ENCODE assay signal across 8 cellular contexts in the genomic region with DNA sequence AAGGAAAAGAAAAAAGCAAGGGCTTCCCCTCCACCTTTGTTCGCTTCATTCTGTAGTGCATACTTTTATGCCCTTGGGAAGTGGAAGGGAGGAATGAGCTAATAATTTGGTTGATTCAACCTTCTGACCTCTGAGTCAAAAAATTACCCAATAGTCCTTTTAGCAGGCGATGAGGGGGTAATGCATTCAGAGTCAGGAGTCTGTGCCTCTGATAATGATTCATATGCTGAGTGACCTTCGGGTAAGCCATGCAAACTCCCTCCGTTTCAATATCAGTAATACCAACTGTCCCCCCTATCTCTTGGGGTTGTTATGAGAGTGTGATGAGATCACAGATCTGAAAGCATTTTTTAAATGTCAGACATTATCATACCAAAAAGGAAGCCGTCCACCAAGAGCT. TPM values are rescaled to one million over a fixed set of nuclear protein-coding genes. Genes with fewer than 3 reads are reported as not detected.
DNase-seq lines count a peak whose midpoint lies in the region; ATAC-seq and TF ChIP-seq lines count a peak whose summit lies in the region.

No MANE protein-coding gene starts in this region.

- no peaks in the 10 kb centered on the region for H3K9me3 ChIP-seq in upper lobe of right lung
- H3K9me3 ChIP-seq in stomach = peaks cover 0 to 7% (median 3%) of the 10 kb centered on the region in 4 donors

- intact Hi-C loops in upper lobe of right lung (cut with DNase I) = no loop called here
- intact Hi-C loops in stomach (cut with DNase I; ENCODE audit: low total_unique reads) = no loop called here

- H3K4me1 ChIP-seq in upper lobe of right lung = no peaks in the 10 kb centered on the region
- H3K4me1 ChIP-seq in stomach = no peaks in the 10 kb centered on the region

- H3K27ac ChIP-seq in upper lobe of right lung = no peak overlapping the region
- H3K27ac ChIP-seq in stomach = no peak overlapping the region

- H3K27me3 ChIP-seq in upper lobe of right lung (no peaks in the 10 kb centered on the region), stomach (no peaks in the 10 kb centered on the region)

- POLR2A ChIA-PET in AG04449 (lab: Yijun Ruan, JAX) = interaction anchor here (0.6 kb wide), 1 partner anchor 27 kb away, joined by 3 read pairs; no protein-coding TSS in a partner anchor

- peak; percentile 17 for DNase-seq in AG04449 (ENCODE audit: low read depth, low spot score)
- DNase-seq in GM19240 (ENCODE audit: insufficient read length, low spot score) = peak; percentile 17
- peak; percentile 7 for DNase-seq in astrocyte of the hippocampus (ENCODE audit: low read depth, low spot score)
- no peak for DNase-seq in upper lobe of right lung
- no peak for DNase-seq in NCI-H2081 (lab: John Stamatoyannopoulos, UW)
- DNase-seq in DMS79 treated with DMSO at 0.1 percent for 48 hours (lab: John Stamatoyannopoulos, UW) = no peak
- DNase-seq in stomach = no peak

- ATAC-seq in HG03108 (IDR thresholded peaks at IDR 0.05; ENCODE audit: unreplicated experiment) (peak; percentile 96), upper lobe of right lung (peak; percentile 86)

- no peak for TF ChIP-seq EP300 in stomach (IDR thresholded peaks at IDR 0.05)

- WGBS in stomach, 5 donors = 46 to 74% (median 72%) methylated on average over 5 of the region's 5 CpGs

- H3K36me3 ChIP-seq in upper lobe of right lung (no peaks in the 10 kb centered on the region), stomach (no peaks in the 10 kb centered on the region)

- H3K4me3 ChIP-seq in AG04449 (ENCODE audit: low read depth, low read length) (no peak overlapping the region), upper lobe of right lung (no peak overlapping the region), stomach (no peak overlapping the region)

- TF ChIP-seq POLR2A in stomach (IDR thresholded peaks at IDR 0.05) = no peak

- TF ChIP-seq CTCF in AG04449 (IDR thresholded peaks at IDR 0.05; ENCODE audit: insufficient read depth, low read length, missing control alignments) = no peak
- TF ChIP-seq CTCF in upper lobe of right lung (IDR thresholded peaks at IDR 0.05) = no peak
- no peak for TF ChIP-seq CTCF in stomach (IDR thresholded peaks at IDR 0.05)

- CTCF ChIA-PET in AG04449 (lab: Yijun Ruan, JAX) = no interaction called here

RNA-seq across cellular contexts. Expression of gene ACSL4, which starts 41.6 kb away (rescaled TPM):
- total RNA-seq in upper lobe of right lung = 140 TPM
- 10 to 100 TPM in 4 of 5 donors, 1 to 10 TPM in 1; 4.1 to 53.4 (median 31.4) TPM for total RNA-seq in stomach
- polyA plus RNA-seq in stomach = 10 to 100 TPM; 12.4 to 48.6 (median 44.3) TPM

Comparison
In these comparisons a context has a peak if more than half of its experiments do, and no peak if none do; other contexts are left out.
1. DNase-seq: peak in AG04449 (single experiment), GM19240 (single experiment) and astrocyte of the hippocampus (single experiment); none in upper lobe of right lung (single experiment), NCI-H2081 (0 of 2), DMS79 treated with DMSO at 0.1 percent for 48 hours (single experiment) and stomach (single experiment).